ENCODE assay signal across 8 cellular contexts in the genomic region with DNA sequence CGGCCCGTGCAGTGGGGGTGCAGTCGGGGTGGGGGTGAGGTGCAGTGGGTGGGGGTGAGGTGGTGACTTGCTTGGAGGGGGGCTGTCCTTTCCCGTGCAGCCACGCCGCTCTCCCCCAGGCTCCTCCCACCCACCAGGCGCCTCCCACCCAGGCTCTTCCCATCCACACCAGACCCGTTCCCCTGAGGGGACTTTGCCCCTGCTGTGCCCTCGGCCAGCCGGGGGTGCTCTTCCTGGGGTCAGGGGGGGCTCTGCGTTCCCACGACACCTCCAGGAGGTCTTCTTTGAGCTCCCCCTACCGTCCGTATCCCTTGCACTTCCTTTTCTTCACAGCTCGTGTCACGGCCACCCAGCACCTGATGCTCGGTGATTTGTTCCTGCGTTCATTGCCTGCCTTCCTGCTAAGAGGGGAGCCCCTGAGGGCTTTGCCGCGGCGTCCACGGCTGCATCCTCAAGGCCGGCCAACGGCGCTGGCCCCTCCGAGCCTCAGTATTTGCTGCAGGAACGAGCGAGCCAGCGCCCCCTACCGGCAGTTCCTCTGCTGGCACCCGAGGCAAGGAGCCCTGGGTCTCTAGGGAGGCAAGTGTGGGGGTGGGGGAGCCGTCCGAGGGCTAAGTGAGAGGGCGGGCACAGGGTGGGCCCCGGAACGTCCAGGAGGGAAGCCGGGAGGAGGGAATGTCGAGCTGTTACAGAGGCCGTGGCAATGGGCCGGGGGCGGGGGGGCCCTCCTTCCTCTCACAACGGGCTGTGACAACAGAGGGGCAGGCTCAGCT. TPM values are rescaled to one million over a fixed set of nuclear protein-coding genes. Genes with fewer than 3 reads are reported as not detected.
DNase-seq lines count a peak whose midpoint lies in the region; ATAC-seq and TF ChIP-seq lines count a peak whose summit lies in the region.

No MANE protein-coding gene starts in this region.

- H3K27me3 ChIP-seq in BLaER1 treated with 17β-estradiol and CSF1 and Interleukin-3, amounts not matched to agents 10 nM and 100 nM = peaks cover 7 to 26% (median 19%) of the 10 kb centered on the region in 11 experiments; a peak in 20 of 22 replicates

- TF ChIP-seq CTCF in RWPE1 (conservative IDR thresholded peaks at IDR 0.05; ENCODE audit: low read depth) (peak; percentile 81), neural crest cell (conservative IDR thresholded peaks at IDR 0.05) (peak; percentile 93)

- H3K27me3 Mint-ChIP-seq in neural crest cell (ENCODE audit: low read depth) = no peaks in the 10 kb centered on the region
- peaks cover 91% of the 10 kb centered on the region for H3K27me3 Mint-ChIP-seq in stimulated activated naive CD8-positive, alpha-beta T cell treated with anti-CD3 and anti-CD28 coated beads, Interleukin-15, amount 100 ng/mL, for 72 hours

- ATAC-seq in stimulated activated naive CD8-positive, alpha-beta T cell treated with anti-CD3 and anti-CD28 coated beads, Interleukin-15, amount 100 ng/mL, for 72 hours = peak; percentile 89
- no peak for ATAC-seq in HG02623 (IDR thresholded peaks at IDR 0.05; ENCODE audit: unreplicated experiment)

- H3K4me3 Mint-ChIP-seq in neural crest cell = peak overlapping the region; percentile 86
- peak overlapping the region; percentile 98 for H3K4me3 Mint-ChIP-seq in stimulated activated naive CD8-positive, alpha-beta T cell treated with anti-CD3 and anti-CD28 coated beads, Interleukin-15, amount 100 ng/mL, for 72 hours

- no peaks in the 10 kb centered on the region for H3K9me3 Mint-ChIP-seq in neural crest cell
- H3K9me3 Mint-ChIP-seq in stimulated activated naive CD8-positive, alpha-beta T cell treated with anti-CD3 and anti-CD28 coated beads, Interleukin-15, amount 100 ng/mL, for 72 hours = no peaks in the 10 kb centered on the region

- H3K36me3 Mint-ChIP-seq in neural crest cell (ENCODE audit: low read depth) = no peaks in the 10 kb centered on the region

- no peaks in the 10 kb centered on the region for H4K20me1 ChIP-seq in BLaER1 treated with 17β-estradiol and CSF1 and Interleukin-3, amounts not matched to agents 10 nM and 100 nM

- CTCF ChIA-PET in RWPE1 (lab: Yijun Ruan, JAX) = interaction anchor here (0.5 to 1.8 kb wide), 19 partner anchors 9 to 1725 kb away, joined by 3 to 23 read pairs (median 3); no protein-coding TSS in a partner anchor

- H3K9ac ChIP-seq in BLaER1 treated with 17β-estradiol and CSF1 and Interleukin-3, amounts not matched to agents 10 nM and 100 nM = peak overlapping the region; percentile 63 to 77 (median 72); a peak in 21 of 22 replicates

- no peaks in the 10 kb centered on the region for H3K36me3 ChIP-seq in BLaER1 treated with 17β-estradiol and CSF1 and Interleukin-3, amounts not matched to agents 10 nM and 100 nM

- POLR2A ChIA-PET in RWPE1 (lab: Yijun Ruan, JAX; ENCODE audit: low non-redundant PET) = no interaction called here

- peaks cover 35% of the 10 kb centered on the region for H3K4me1 Mint-ChIP-seq in neural crest cell
- H3K4me1 Mint-ChIP-seq in stimulated activated naive CD8-positive, alpha-beta T cell treated with anti-CD3 and anti-CD28 coated beads, Interleukin-15, amount 100 ng/mL, for 72 hours = peaks cover 33% of the 10 kb centered on the region

- H3K4me3 ChIP-seq in BLaER1 treated with 17β-estradiol and CSF1 and Interleukin-3, amounts not matched to agents 10 nM and 100 nM = peak overlapping the region; percentile 61 to 78 (median 68)

- peak overlapping the region in 9 of 11 experiments; percentile 11 to 71 (median 51); a peak in 14 of 22 replicates for H3K27ac ChIP-seq in BLaER1 treated with 17β-estradiol and CSF1 and Interleukin-3, amounts not matched to agents 10 nM and 100 nM
- H3K27ac ChIP-seq in RWPE1 = no peak overlapping the region

- peak overlapping the region; percentile 96 for H3K27ac Mint-ChIP-seq in neural crest cell (ENCODE audit: unreplicated experiment)
- H3K27ac Mint-ChIP-seq in stimulated activated naive CD8-positive, alpha-beta T cell treated with anti-CD3 and anti-CD28 coated beads, Interleukin-15, amount 100 ng/mL, for 72 hours = peak overlapping the region; percentile 84 to 93

- no peaks in the 10 kb centered on the region for H3K9me3 ChIP-seq in BLaER1 treated with 17β-estradiol and CSF1 and Interleukin-3, amounts not matched to agents 10 nM and 100 nM (replicated peaks in 1 of 11)

- DNase-seq in HS-27A (ENCODE audit: low read depth) = peak; percentile 34
- DNase-seq in RWPE1 (ENCODE audit: low spot score) = peak; percentile 51
- DNase-seq in activated T-helper 9 cell treated with anti-CD3 and anti-CD28 coated beads, Interleukin-2, amount 50 U/mL, for 16 hours (ENCODE audit: low read depth) = peak; percentile 56
- DNase-seq in fibroblast of the conjunctiva (ENCODE audit: low read depth) = peak; percentile 27
- peak; percentile 98 for DNase-seq in neural crest cell (ENCODE audit: low read depth, low spot score)
- DNase-seq in stimulated activated naive CD8-positive, alpha-beta T cell treated with anti-CD3 and anti-CD28 coated beads, Interleukin-15, amount 100 ng/mL, for 72 hours = peak; percentile 79 to 80

- peak overlapping the region; percentile 79 to 98 (median 92) for H3K4me2 ChIP-seq in BLaER1 treated with 17β-estradiol and CSF1 and Interleukin-3, amounts not matched to agents 10 nM and 100 nM

- peaks cover 12 to 33% (median 19%) of the 10 kb centered on the region in 10 experiments; a peak in 18 of 20 replicates for H3K4me1 ChIP-seq in BLaER1 treated with 17β-estradiol and CSF1 and Interleukin-3, amounts not matched to agents 10 nM and 100 nM

RNA-seq across cellular contexts. Expression of a gene that starts 11.8 kb away (rescaled TPM):
- 42.5 and 50.2 TPM in 2 replicates for total RNA-seq in neural crest cell

RNA-seq across cellular contexts. Expression of a gene that starts 42.7 kb away (rescaled TPM):
- total RNA-seq in neural crest cell = 1.2 TPM in 1 of 2 replicates, not detected in the other

RNA-seq across cellular contexts. Expression of a gene that starts 45.4 kb away (rescaled TPM):
- total RNA-seq in neural crest cell = 10.9 and 13.5 TPM in 2 replicates

Comparison
In these comparisons a context has a peak if more than half of its experiments do, and no peak if none do; other contexts are left out.
1. DNase-seq: peak in every context shown above with its lines; median percentile 98 in neural crest cell; 80 in stimulated activated naive CD8-positive, alpha-beta T cell treated with anti-CD3 and anti-CD28 coated beads, Interleukin-15, amount 100 ng/mL, for 72 hours; 56 in activated T-helper 9 cell treated with anti-CD3 and anti-CD28 coated beads, Interleukin-2, amount 50 U/mL, for 16 hours; 51 in RWPE1; 34 in HS-27A; 27 in fibroblast of the conjunctiva.